ENCODE assay signal across 17 cellular contexts in the genomic region with DNA sequence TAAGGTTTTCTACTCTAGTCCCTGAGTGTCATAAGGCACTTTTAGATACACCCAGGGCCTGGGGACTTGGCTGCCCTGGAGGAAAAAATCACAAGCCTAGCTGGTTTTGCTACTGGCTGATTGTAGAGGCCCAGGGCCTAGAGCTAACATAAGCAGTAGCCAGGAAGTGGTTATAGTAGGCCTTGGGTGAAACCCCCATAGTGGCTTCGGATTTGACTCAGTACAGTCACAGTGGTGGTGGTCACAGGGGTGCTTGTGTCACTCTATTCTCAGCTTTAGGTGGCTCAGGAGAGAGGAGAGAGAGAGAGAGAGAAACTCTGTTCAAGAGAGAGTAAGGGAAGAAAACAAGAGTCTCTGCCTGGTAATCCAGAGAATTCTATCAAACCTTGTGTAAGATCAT.
DNase-seq lines count a peak whose midpoint lies in the region; ATAC-seq and TF ChIP-seq lines count a peak whose summit lies in the region.
"Had no signal": no experiment of that assay in that cellular context is flagged by ENCODE, and none has a peak within 500 bp of the region (broad histone marks: within the 10 kb centered on the region; RNA-seq: fewer than 3 reads in every experiment).

No MANE protein-coding gene starts in this region.

- no peaks in the 10 kb centered on the region for H3K4me1 ChIP-seq in esophagus squamous epithelium

- intact Hi-C loops in left cardiac atrium (cut with DNase I) (no loop called here), esophagus squamous epithelium (cut with DNase I) (no loop called here)

- no peaks in the 10 kb centered on the region for H3K9me3 ChIP-seq in esophagus squamous epithelium

- TF ChIP-seq POLR2A in esophagus squamous epithelium (IDR thresholded peaks at IDR 0.05), result no peak

- no peak for DNase-seq in left cardiac atrium
- DNase-seq in esophagus squamous epithelium (lab: John Stamatoyannopoulos, UW), result no peak
- DNase-seq in NCI-H1105 (lab: John Stamatoyannopoulos, UW), result no peak
- DNase-seq in activated naive CD4-positive, alpha-beta T cell treated with anti-CD3 and anti-CD28 coated beads, Interleukin-2, amount 10 ng/mL, durations not matched to agents 7 days and 5 days, result no peak
- DNase-seq: foreskin fibroblast, HFFc6, Kasumi-1, kidney, NCI-H345 had no signal

- CTCF ChIA-PET in activated naive CD4-positive, alpha-beta T cell treated with anti-CD3 and anti-CD28 coated beads, Interleukin-2, amount 10 ng/mL, durations not matched to agents 7 days and 5 days (lab: Charles Lee), result no interaction called here

- no peaks in the 10 kb centered on the region for H3K36me3 ChIP-seq in esophagus squamous epithelium

- no peak for TF ChIP-seq CTCF in esophagus squamous epithelium (IDR thresholded peaks at IDR 0.05)

- no peaks in the 10 kb centered on the region for H3K27me3 ChIP-seq in esophagus squamous epithelium

- H3K4me3 ChIP-seq in esophagus squamous epithelium, result no peak overlapping the region
- H3K4me3 ChIP-seq: skin epidermis had no signal

- no peaks in the 10 kb centered on the region for H3K36me3 Mint-ChIP-seq in activated naive CD4-positive, alpha-beta T cell treated with anti-CD3 and anti-CD28 coated beads, Interleukin-2, amount 10 ng/mL, durations not matched to agents 7 days and 5 days
- H3K36me3 Mint-ChIP-seq: CD4-positive, CD25-positive, alpha-beta regulatory T cell had no signal

- no peak overlapping the region for H3K27ac ChIP-seq in esophagus squamous epithelium
- H3K27ac ChIP-seq: skin epidermis had no signal

- no peaks in the 10 kb centered on the region for H3K9me3 Mint-ChIP-seq in activated naive CD4-positive, alpha-beta T cell treated with anti-CD3 and anti-CD28 coated beads, Interleukin-2, amount 10 ng/mL, durations not matched to agents 7 days and 5 days

- H3K27ac Mint-ChIP-seq in activated naive CD4-positive, alpha-beta T cell treated with anti-CD3 and anti-CD28 coated beads, Interleukin-2, amount 10 ng/mL, durations not matched to agents 7 days and 5 days, result no peak overlapping the region
- H3K27ac Mint-ChIP-seq: CD4-positive, CD25-positive, alpha-beta regulatory T cell; dendritic cell treated with granulocyte-macrophage colony-stimulating factor and Interleukin-4, amounts not matched to agents 40 ng/mL and 50 ng/mL, for 4 days; HFFc6; nephron had no signal

- ATAC-seq in GM18511 (IDR thresholded peaks at IDR 0.05; ENCODE audit: unreplicated experiment) (peak; percentile 99), GM19468 (IDR thresholded peaks at IDR 0.05; ENCODE audit: extremely low read depth, unreplicated experiment) (peak; percentile 72), HG02870 (IDR thresholded peaks at IDR 0.05; ENCODE audit: unreplicated experiment) (peak; percentile 100), HG03521 (IDR thresholded peaks at IDR 0.05; ENCODE audit: unreplicated experiment) (peak; percentile 99), left cardiac atrium (no peak)

- no peaks in the 10 kb centered on the region for H3K27me3 Mint-ChIP-seq in activated naive CD4-positive, alpha-beta T cell treated with anti-CD3 and anti-CD28 coated beads, Interleukin-2, amount 10 ng/mL, durations not matched to agents 7 days and 5 days
- H3K27me3 Mint-ChIP-seq: CD4-positive, CD25-positive, alpha-beta regulatory T cell; dendritic cell treated with granulocyte-macrophage colony-stimulating factor and Interleukin-4, amounts not matched to agents 40 ng/mL and 50 ng/mL, for 4 days had no signal

- WGBS in esophagus squamous epithelium, 2 donors, result 13 to 33% methylated on average over 1 of the region's 1 CpG

- no peaks in the 10 kb centered on the region for H3K4me1 Mint-ChIP-seq in activated naive CD4-positive, alpha-beta T cell treated with anti-CD3 and anti-CD28 coated beads, Interleukin-2, amount 10 ng/mL, durations not matched to agents 7 days and 5 days
- H3K4me1 Mint-ChIP-seq: CD4-positive, CD25-positive, alpha-beta regulatory T cell; nephron had no signal

- H3K4me3 Mint-ChIP-seq in activated naive CD4-positive, alpha-beta T cell treated with anti-CD3 and anti-CD28 coated beads, Interleukin-2, amount 10 ng/mL, durations not matched to agents 7 days and 5 days, result no peak overlapping the region
- H3K4me3 Mint-ChIP-seq: CD4-positive, CD25-positive, alpha-beta regulatory T cell; dendritic cell treated with granulocyte-macrophage colony-stimulating factor and Interleukin-4, amounts not matched to agents 40 ng/mL and 50 ng/mL, for 4 days; HFFc6; nephron had no signal

Comparison
In these comparisons a context has a peak if more than half of its experiments do, and no peak if none do; other contexts are left out.
1. ATAC-seq: peak in GM18511 (single experiment), GM19468 (single experiment), HG02870 (single experiment) and HG03521 (single experiment); none in left cardiac atrium (0 of 2).